ENCODE assay signal across 10 cellular contexts in genomic region chr2:23745726-23746105, GRCh38.
DNase-seq lines count a peak whose midpoint lies in the region; ATAC-seq, FAIRE-seq and TF ChIP-seq lines count a peak whose summit lies in the region.
"Had no signal": no experiment of that assay in that cellular context is flagged by ENCODE, and none has a peak within 500 bp of the region (broad histone marks: within the 10 kb centered on the region; RNA-seq: fewer than 3 reads in every experiment).

No MANE protein-coding gene starts in this region.

- no peaks in the 10 kb centered on the region for H3K4me1 ChIP-seq in prostate gland (replicated peaks)

- H3K4me1 Mint-ChIP-seq in osteocyte (ENCODE audit: unreplicated experiment) = peaks cover 14% of the 10 kb centered on the region
- no peaks in the 10 kb centered on the region for H3K4me1 Mint-ChIP-seq in activated naive CD4-positive, alpha-beta T cell treated with anti-CD3 and anti-CD28 coated beads for 36 hours (ENCODE audit: low read depth)
- H3K4me1 Mint-ChIP-seq: immature natural killer cell had no signal

- peak overlapping the region in 1 of 2 donors; percentile 31 for H3K27ac ChIP-seq in prostate gland

- no peaks in the 10 kb centered on the region for H3K27me3 ChIP-seq in prostate gland (replicated peaks; ENCODE audit: insufficient read depth)

- H3K9me3 Mint-ChIP-seq in osteocyte (ENCODE audit: unreplicated experiment) = no peaks in the 10 kb centered on the region
- H3K9me3 Mint-ChIP-seq in activated naive CD4-positive, alpha-beta T cell treated with anti-CD3 and anti-CD28 coated beads for 36 hours = no peaks in the 10 kb centered on the region

- peak; percentile 61 for ATAC-seq in GM18517 (IDR thresholded peaks at IDR 0.05; ENCODE audit: unreplicated experiment)
- ATAC-seq in HG03354 (IDR thresholded peaks at IDR 0.05; ENCODE audit: poor library complexity, severe bottlenecking, unreplicated experiment) = peak; percentile 80

- no peak for FAIRE-seq in GM12892 (lab: Jason Lieb, UNC)

- peak; percentile 26 for DNase-seq in dedifferentiated amniotic fluid mesenchymal stem cell (ENCODE audit: extremely low spot score)
- peak; percentile 53 for DNase-seq in prostate gland (ENCODE audit: low spot score)
- DNase-seq in GM12892 (ENCODE audit: insufficient read length) = no peak
- no peak for DNase-seq in osteocyte (ENCODE audit: extremely low spot score, unreplicated experiment)
- DNase-seq in activated naive CD4-positive, alpha-beta T cell treated with anti-CD3 and anti-CD28 coated beads for 36 hours = no peak
- no peak for DNase-seq in stimulated activated CD4-positive, alpha-beta T cell treated with anti-CD3 and anti-CD28 coated beads, Interleukin-2, amount 100 ng/mL, for 48 hours
- DNase-seq: immature natural killer cell, NCI-H1417 treated with DMSO at 0.1 percent for 48 hours had no signal

- CTCF ChIA-PET in activated naive CD4-positive, alpha-beta T cell treated with anti-CD3 and anti-CD28 coated beads for 36 hours (lab: Charles Lee) = no interaction called here

- no peak for TF ChIP-seq CTCF in prostate gland (IDR thresholded peaks at IDR 0.05)
- TF ChIP-seq CTCF in osteocyte (IDR thresholded peaks at IDR 0.05) = no peak

- no peaks in the 10 kb centered on the region for H3K9me3 ChIP-seq in prostate gland

- intact Hi-C loops in prostate gland (cut with DNase I) = no loop called here
- intact Hi-C loops in activated naive CD4-positive, alpha-beta T cell treated with anti-CD3 and anti-CD28 coated beads for 36 hours (cut with micrococcal nuclease) = no loop called here

- no peak overlapping the region for H3K4me3 Mint-ChIP-seq in osteocyte (ENCODE audit: unreplicated experiment)
- H3K4me3 Mint-ChIP-seq in activated naive CD4-positive, alpha-beta T cell treated with anti-CD3 and anti-CD28 coated beads for 36 hours = no peak overlapping the region
- H3K4me3 Mint-ChIP-seq: immature natural killer cell had no signal

- H3K27me3 Mint-ChIP-seq in osteocyte (ENCODE audit: unreplicated experiment) = no peaks in the 10 kb centered on the region
- H3K27me3 Mint-ChIP-seq in activated naive CD4-positive, alpha-beta T cell treated with anti-CD3 and anti-CD28 coated beads for 36 hours (ENCODE audit: low read depth) = no peaks in the 10 kb centered on the region

- TF ChIP-seq POLR2A in prostate gland (IDR thresholded peaks at IDR 0.05) (no peak), GM12892 (IDR thresholded peaks at IDR 0.05; ENCODE audit: low read depth, low read length) (no peak)

- no peaks in the 10 kb centered on the region for H3K36me3 ChIP-seq in prostate gland

- H3K36me3 Mint-ChIP-seq in osteocyte (ENCODE audit: unreplicated experiment) = peaks cover 15% of the 10 kb centered on the region
- peaks cover 20% of the 10 kb centered on the region for H3K36me3 Mint-ChIP-seq in activated naive CD4-positive, alpha-beta T cell treated with anti-CD3 and anti-CD28 coated beads for 36 hours (ENCODE audit: low read depth)

- no peak overlapping the region for H3K27ac Mint-ChIP-seq in osteocyte (ENCODE audit: unreplicated experiment)
- no peak overlapping the region for H3K27ac Mint-ChIP-seq in activated naive CD4-positive, alpha-beta T cell treated with anti-CD3 and anti-CD28 coated beads for 36 hours

- no peak overlapping the region for H3K4me3 ChIP-seq in prostate gland

Comparison
In these comparisons a context has a peak if more than half of its experiments do, and no peak if none do; other contexts are left out.
1. DNase-seq: peak in dedifferentiated amniotic fluid mesenchymal stem cell (single experiment) and prostate gland (single experiment); none in GM12892 (single experiment), osteocyte (single experiment), activated naive CD4-positive, alpha-beta T cell treated with anti-CD3 and anti-CD28 coated beads for 36 hours (single experiment) and stimulated activated CD4-positive, alpha-beta T cell treated with anti-CD3 and anti-CD28 coated beads, Interleukin-2, amount 100 ng/mL, for 48 hours (0 of 2).